In the genomic region with DNA sequence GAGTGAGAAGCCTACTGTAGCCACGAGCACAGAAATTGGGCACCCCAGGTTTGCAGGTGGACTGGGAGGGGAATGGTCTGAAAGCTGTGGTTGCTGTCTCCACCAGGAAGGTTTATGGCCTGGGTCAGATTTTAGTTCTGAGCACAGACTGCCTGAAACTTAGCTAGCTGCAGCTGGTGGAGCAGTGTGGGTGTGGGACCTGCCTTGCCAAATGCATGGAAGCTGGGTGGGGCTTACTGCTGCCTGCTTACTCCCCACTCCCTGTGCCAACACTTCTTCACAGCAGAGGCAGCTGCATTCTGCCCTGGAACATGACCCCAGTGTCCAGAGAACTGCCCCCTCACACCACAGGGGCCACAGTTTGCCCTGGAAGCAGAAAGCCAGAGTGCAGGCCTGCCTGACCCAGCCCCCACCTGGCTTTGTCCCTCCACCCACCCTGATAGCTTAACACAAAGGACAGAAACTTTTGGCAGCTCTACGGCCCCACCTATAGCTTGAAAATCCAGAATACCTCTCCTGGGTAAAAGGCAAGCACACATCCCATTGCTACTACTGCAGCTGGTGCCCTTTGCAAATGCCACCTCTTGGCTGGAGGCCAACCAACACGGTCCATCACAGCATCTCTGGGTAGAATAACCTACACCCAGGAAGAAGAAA, we compare ENCODE assay signal across 22 cellular contexts.
DNase-seq lines count a peak whose midpoint lies in the region; ATAC-seq and TF ChIP-seq lines count a peak whose summit lies in the region.
"Had no signal": no experiment of that assay in that cellular context is flagged by ENCODE, and none has a peak within 500 bp of the region (broad histone marks: within the 10 kb centered on the region; RNA-seq: fewer than 3 reads in every experiment).

No MANE protein-coding gene starts in this region.

- no peak overlapping the region for H3K27ac ChIP-seq in MM.1S (ENCODE audit: low read length)
- H3K27ac ChIP-seq: brain microvascular endothelial cell, epithelial cell of prostate, SJCRH30 had no signal

- H3K4me2 ChIP-seq in MM.1S (ENCODE audit: low read depth, low read length): no peak overlapping the region

- H4K20me1 ChIP-seq in MM.1S (ENCODE audit: insufficient read depth, low read length): no peaks in the 10 kb centered on the region

- H3K36me3 ChIP-seq in MM.1S (replicated peaks; ENCODE audit: insufficient read depth, low read length): no peaks in the 10 kb centered on the region
- H3K36me3 ChIP-seq: brain microvascular endothelial cell, SJCRH30 had no signal

- peaks cover 11% of the 10 kb centered on the region for H3K36me3 Mint-ChIP-seq in nephron progenitor cell (ENCODE audit: low read depth)
- H3K36me3 Mint-ChIP-seq: activated naive CD4-positive, alpha-beta T cell treated with anti-CD3 and anti-CD28 coated beads, Interleukin-2, amount 10 ng/mL, durations not matched to agents 7 days and 5 days had no signal

- H3K4me3 ChIP-seq in MM.1S (ENCODE audit: low read length) (no peak overlapping the region), fibroblast of the aortic adventitia (ENCODE audit: low read depth, low read length) (no peak overlapping the region)
- H3K4me3 ChIP-seq: SJCRH30 had no signal

- H3F3A ChIP-seq in MM.1S (ENCODE audit: insufficient read depth, low read length): no peaks in the 10 kb centered on the region

- DNase-seq in GM03348 (ENCODE audit: low spot score): peak; percentile 26
- peak; percentile 9 for DNase-seq in MM.1S
- DNase-seq in fibroblast of the aortic adventitia (ENCODE audit: low read depth): peak; percentile 40
- DNase-seq in nephron progenitor cell: no peak
- no peak for DNase-seq in cerebellar nuclear complex (lab: John Stamatoyannopoulos, UW)
- no peak for DNase-seq in SIG-M5 treated with dmso at 0.1 percent for 504 hours (lab: John Stamatoyannopoulos, UW; ENCODE audit: unreplicated experiment)
- no peak for DNase-seq in C1 segment of cervical spinal cord (lab: John Stamatoyannopoulos, UW)
- DNase-seq: ACHN; activated CD4-positive, alpha-beta T cell treated with anti-CD3 and anti-CD28 coated beads, Interleukin-2, amount 50 U/mL, for 1 hour; activated naive CD4-positive, alpha-beta T cell treated with anti-CD3 and anti-CD28 coated beads, Interleukin-2, amount 10 ng/mL, durations not matched to agents 7 days and 5 days; amniotic stem cell; brain microvascular endothelial cell; DND-41; KG1; naive thymus-derived CD4-positive, alpha-beta T cell; NCI-H1436 treated with DMSO at 0.1 percent for 48 hours; NCI-H2171; NCI-H524; trophoblast cell had no signal

- no peaks in the 10 kb centered on the region for H3K9me3 ChIP-seq in MM.1S (replicated peaks; ENCODE audit: insufficient read depth, low read length)
- H3K9me3 ChIP-seq: SJCRH30 had no signal

- H3K9me3 Mint-ChIP-seq in nephron progenitor cell: peaks cover 51% of the 10 kb centered on the region

- H3K9me2 ChIP-seq in MM.1S (replicated peaks; ENCODE audit: insufficient read depth, low read length): no peaks in the 10 kb centered on the region

- no peak overlapping the region for H2AFZ ChIP-seq in MM.1S (ENCODE audit: low read length)

- no peak overlapping the region for H3K9ac ChIP-seq in MM.1S (ENCODE audit: low read length)

- H3K27me3 Mint-ChIP-seq in nephron progenitor cell (ENCODE audit: low read depth, poor library complexity): peaks cover 4% of the 10 kb centered on the region
- H3K27me3 Mint-ChIP-seq: activated naive CD4-positive, alpha-beta T cell treated with anti-CD3 and anti-CD28 coated beads, Interleukin-2, amount 10 ng/mL, durations not matched to agents 7 days and 5 days; naive thymus-derived CD4-positive, alpha-beta T cell had no signal

- H3K4me1 ChIP-seq in MM.1S (ENCODE audit: low read length): no peaks in the 10 kb centered on the region
- H3K4me1 ChIP-seq: SJCRH30 had no signal

- H3K4me1 Mint-ChIP-seq in nephron progenitor cell: no peaks in the 10 kb centered on the region
- H3K4me1 Mint-ChIP-seq: activated naive CD4-positive, alpha-beta T cell treated with anti-CD3 and anti-CD28 coated beads, Interleukin-2, amount 10 ng/mL, durations not matched to agents 7 days and 5 days; naive thymus-derived CD4-positive, alpha-beta T cell had no signal

- ATAC-seq in HG03097 (IDR thresholded peaks at IDR 0.05; ENCODE audit: low FRiP score, unreplicated experiment): no peak
- ATAC-seq: naive thymus-derived CD4-positive, alpha-beta T cell had no signal

- H3K27me3 ChIP-seq in MM.1S (replicated peaks; ENCODE audit: insufficient read depth, low read length): no peaks in the 10 kb centered on the region
- H3K27me3 ChIP-seq: brain microvascular endothelial cell, SJCRH30 had no signal

- H3K4me3 Mint-ChIP-seq in nephron progenitor cell: no peak overlapping the region
- H3K4me3 Mint-ChIP-seq: activated naive CD4-positive, alpha-beta T cell treated with anti-CD3 and anti-CD28 coated beads, Interleukin-2, amount 10 ng/mL, durations not matched to agents 7 days and 5 days; naive thymus-derived CD4-positive, alpha-beta T cell had no signal

- peak overlapping the region; percentile 25 for H3K27ac Mint-ChIP-seq in nephron progenitor cell
- H3K27ac Mint-ChIP-seq: activated naive CD4-positive, alpha-beta T cell treated with anti-CD3 and anti-CD28 coated beads, Interleukin-2, amount 10 ng/mL, durations not matched to agents 7 days and 5 days; naive thymus-derived CD4-positive, alpha-beta T cell had no signal

- TF ChIP-seq CTCF in MM.1S (IDR thresholded peaks at IDR 0.05; ENCODE audit: low read length) (no peak), fibroblast of the aortic adventitia (IDR thresholded peaks at IDR 0.05; ENCODE audit: insufficient read depth, low read length) (no peak), nephron progenitor cell (IDR thresholded peaks at IDR 0.05) (no peak)

- H3K79me2 ChIP-seq in MM.1S (ENCODE audit: low read length): no peaks in the 10 kb centered on the region

Comparison
In these comparisons a context has a peak if more than half of its experiments do, and no peak if none do; other contexts are left out.
1. DNase-seq: peak in GM03348 (single experiment), MM.1S (single experiment) and fibroblast of the aortic adventitia (single experiment); none in nephron progenitor cell (single experiment), cerebellar nuclear complex (0 of 2), SIG-M5 treated with dmso at 0.1 percent for 504 hours (single experiment) and C1 segment of cervical spinal cord (0 of 14).